In the genomic region with DNA sequence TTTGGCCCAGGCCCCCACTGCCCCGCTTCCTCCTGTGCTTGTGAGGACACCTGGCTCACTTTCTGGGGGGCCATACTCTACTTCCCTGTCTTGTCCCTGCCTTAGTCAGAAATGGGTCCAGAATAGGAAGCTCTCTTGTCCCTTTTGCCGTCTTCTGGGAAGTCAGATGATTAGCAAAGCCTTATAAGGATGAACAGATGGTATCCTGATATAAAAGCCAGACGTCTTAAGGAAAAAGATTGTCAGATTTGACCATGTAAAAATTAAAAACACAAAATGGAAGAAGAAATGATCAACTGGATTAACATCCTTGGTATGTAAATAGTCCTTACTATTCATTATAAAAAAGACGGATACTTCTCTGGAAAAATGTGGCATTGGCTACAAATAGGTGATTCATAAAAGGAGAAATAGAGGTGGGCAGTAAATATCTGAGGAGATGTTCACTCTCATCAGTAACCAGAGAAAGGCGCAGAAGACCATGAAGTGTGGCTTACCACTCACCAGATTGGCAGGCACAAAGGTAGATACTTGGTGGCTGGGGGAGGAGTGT, we compare ENCODE assay signal across 13 cellular contexts.
"Had no signal": no experiment of that assay in that cellular context is flagged by ENCODE, and none has a peak within 500 bp of the region (broad histone marks: within the 10 kb centered on the region; RNA-seq: fewer than 3 reads in every experiment).

No MANE protein-coding gene starts in this region.

- DNase-seq: activated CD4-positive, alpha-beta T cell treated with anti-CD3 and anti-CD28 coated beads, Interleukin-2, amount 50 U/mL, for 4 hours; activated CD4-positive, CD25-positive, alpha-beta regulatory T cell treated with anti-CD3 and anti-CD28 coated beads, Interleukin-2, amount 50 U/mL, for 72 hours; activated naive CD4-positive, alpha-beta T cell; activated T-cell treated with anti-CD3 and anti-CD28 coated beads, Interleukin-2, amount 50 U/mL, for 1 hour; aorta; foreskin keratinocyte; left lung; mesenchymal stem cell; stimulated activated CD4-positive, alpha-beta T cell treated with anti-CD3 and anti-CD28 coated beads, Interleukin-4, amount 100 ng/mL, for 4 hours; tibial artery had no signal

- H3K27ac ChIP-seq: esophagus muscularis mucosa, foreskin keratinocyte, left lung, tibial artery, vagina had no signal

- H3K4me3 ChIP-seq: esophagus muscularis mucosa, left lung, skin epidermis, tibial artery, vagina had no signal

- H3K9me3 ChIP-seq: esophagus muscularis mucosa, left lung, tibial artery, vagina had no signal

- H3K4me1 ChIP-seq: esophagus muscularis mucosa, left lung, tibial artery, vagina had no signal

- ATAC-seq: foreskin keratinocyte, left lung had no signal

- H3K27me3 ChIP-seq: esophagus muscularis mucosa, foreskin keratinocyte, left lung, tibial artery, vagina had no signal
